15 cellular contexts compared by ENCODE assay signal in the genomic region with DNA sequence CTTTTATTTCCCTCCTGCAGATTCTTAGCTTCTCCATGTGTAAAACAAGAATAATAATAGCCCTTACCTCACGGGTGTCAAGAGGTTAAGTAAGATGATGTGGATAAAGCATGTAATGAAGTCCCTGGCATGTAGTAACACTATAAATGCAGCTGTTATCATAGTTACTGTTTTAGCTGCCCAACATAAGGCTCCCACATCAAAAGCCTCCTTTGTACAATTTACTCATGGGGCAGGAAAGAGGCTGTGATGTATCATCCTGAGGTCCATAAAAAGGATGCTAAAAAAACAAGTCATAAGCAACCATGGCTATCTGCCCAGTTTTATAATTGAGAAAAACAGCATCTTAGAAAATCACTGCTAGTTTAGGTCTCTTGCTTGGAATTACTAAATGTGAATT.
"Had no signal": no experiment of that assay in that cellular context is flagged by ENCODE, and none has a peak within 500 bp of the region (broad histone marks: within the 10 kb centered on the region; RNA-seq: fewer than 3 reads in every experiment).

No MANE protein-coding gene starts in this region.

- H3K9me3 Mint-ChIP-seq: activated naive CD4-positive, alpha-beta T cell treated with anti-CD3 and anti-CD28 coated beads, Interleukin-2, amount 50 U/mL, for 24 hours; natural killer cell had no signal

- H3K27ac Mint-ChIP-seq: activated naive CD4-positive, alpha-beta T cell treated with anti-CD3 and anti-CD28 coated beads, Interleukin-2, amount 50 U/mL, for 24 hours; natural killer cell; stimulated activated naive B cell treated with anti-CD40 and anti-IgM and Interleukin-4, amounts not matched to agents 10 μg/mL and 1 μg/mL and 100 μg/mL, for 72 hours had no signal

- ATAC-seq: left ventricle myocardium superior; natural killer cell; stimulated activated naive B cell treated with anti-CD40 and anti-IgM and Interleukin-4, amounts not matched to agents 10 μg/mL and 1 μg/mL and 100 μg/mL, for 72 hours had no signal

- H3K36me3 Mint-ChIP-seq: activated naive CD4-positive, alpha-beta T cell treated with anti-CD3 and anti-CD28 coated beads, Interleukin-2, amount 50 U/mL, for 24 hours; natural killer cell; stimulated activated naive B cell treated with anti-CD40 and anti-IgM and Interleukin-4, amounts not matched to agents 10 μg/mL and 1 μg/mL and 100 μg/mL, for 72 hours had no signal

- H3K27me3 ChIP-seq: adrenal gland, cardiac muscle cell, tibial nerve, vagina had no signal

- H3K4me3 Mint-ChIP-seq: activated naive CD4-positive, alpha-beta T cell treated with anti-CD3 and anti-CD28 coated beads, Interleukin-2, amount 50 U/mL, for 24 hours; natural killer cell; stimulated activated naive B cell treated with anti-CD40 and anti-IgM and Interleukin-4, amounts not matched to agents 10 μg/mL and 1 μg/mL and 100 μg/mL, for 72 hours had no signal

- DNase-seq: activated CD4-positive, CD25-positive, alpha-beta regulatory T cell treated with anti-CD3 and anti-CD28 coated beads, Interleukin-2, amount 50 U/mL, for 72 hours; activated effector memory CD4-positive, alpha-beta T cell treated with anti-CD3 and anti-CD28 coated beads, Interleukin-2, amount 50 U/mL, for 16 hours; adrenal gland; left ventricle myocardium superior; mesenchymal stem cell; natural killer cell; retina; stimulated activated CD4-positive, alpha-beta T cell treated with anti-CD3 and anti-CD28 coated beads, Interleukin-15, amount 100 ng/mL, for 24 hours; stimulated activated CD4-positive, alpha-beta T cell treated with anti-CD3 and anti-CD28 coated beads, Interleukin-4, amount 100 ng/mL, for 1 hour; stimulated activated naive B cell treated with anti-CD40 and anti-IgM and Interleukin-4, amounts not matched to agents 10 μg/mL and 1 μg/mL and 100 μg/mL, for 72 hours had no signal

- H3K27ac ChIP-seq: adrenal gland, cardiac muscle cell, skin epidermis, tibial nerve, vagina had no signal

- H3K4me1 ChIP-seq: adrenal gland, tibial nerve, vagina had no signal

- H3K4me3 ChIP-seq: adrenal gland, cardiac muscle cell, skin epidermis, tibial nerve, vagina had no signal

- H3K36me3 ChIP-seq: adrenal gland, cardiac muscle cell, tibial nerve, vagina had no signal

- H3K9me3 ChIP-seq: adrenal gland, tibial nerve, vagina had no signal

- H3K4me1 Mint-ChIP-seq: activated naive CD4-positive, alpha-beta T cell treated with anti-CD3 and anti-CD28 coated beads, Interleukin-2, amount 50 U/mL, for 24 hours; natural killer cell; stimulated activated naive B cell treated with anti-CD40 and anti-IgM and Interleukin-4, amounts not matched to agents 10 μg/mL and 1 μg/mL and 100 μg/mL, for 72 hours had no signal
